8 cellular contexts compared by ENCODE assay signal in the genomic region with DNA sequence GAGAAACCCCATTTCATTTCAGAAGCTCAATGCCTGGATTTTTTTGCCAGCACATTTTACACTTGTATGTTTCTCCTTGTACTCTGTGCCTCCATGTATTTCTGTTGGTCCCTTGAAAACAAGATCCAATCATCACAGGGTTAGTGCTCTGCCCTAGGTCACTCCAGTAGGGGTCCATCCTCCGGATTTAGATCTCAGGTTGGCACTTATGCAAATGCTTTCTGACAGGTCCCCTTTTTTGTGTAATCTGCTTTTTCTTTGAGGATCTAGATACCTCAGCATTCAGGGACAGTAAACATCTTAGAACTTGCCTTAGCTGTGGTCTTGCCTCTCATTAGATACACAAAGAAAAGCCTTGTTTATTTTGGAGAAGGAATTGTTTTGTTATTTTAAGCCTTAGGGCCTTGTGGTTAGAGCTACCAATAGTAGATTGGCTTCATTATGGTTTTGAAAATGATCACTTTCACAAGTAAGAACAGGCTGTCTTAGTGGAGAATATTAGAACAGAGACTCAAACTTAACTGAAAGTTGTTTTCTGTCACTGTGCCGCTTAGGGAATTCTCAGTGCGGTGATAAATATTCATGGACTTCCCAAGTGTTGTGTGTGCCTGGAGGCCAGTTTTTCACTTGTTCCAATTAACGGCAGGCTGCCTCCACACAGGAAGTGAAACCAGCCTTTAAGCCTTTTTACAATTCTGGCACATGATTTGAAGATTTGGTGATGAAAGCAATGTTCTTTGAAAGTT. TPM values are rescaled to one million over a fixed set of nuclear protein-coding genes. Genes with fewer than 3 reads are reported as not detected.
DNase-seq lines count a peak whose midpoint lies in the region; ATAC-seq, FAIRE-seq and TF ChIP-seq lines count a peak whose summit lies in the region.

No MANE protein-coding gene starts in this region.

- H2AFZ ChIP-seq in astrocyte (ENCODE audit: low read depth, low read length): no peak overlapping the region

- DNase-seq in CD14-positive monocyte (ENCODE audit: low spot score) (no peak), astrocyte (ENCODE audit: low read depth) (no peak), memory B cell (ENCODE audit: low spot score in 2 of 2) (no peak), erythroblast (lab: John Stamatoyannopoulos, UW) (no peak)

- peak overlapping the region; percentile 13 for H3K4me2 ChIP-seq in astrocyte (ENCODE audit: low read length)

- H3K27me3 Mint-ChIP-seq in CD14-positive monocyte (ENCODE audit: low read depth in 3 of 3) (peaks cover 0 to 2% (median 2%) of the 10 kb centered on the region in 3 donors), astrocyte (ENCODE audit: low read depth, unreplicated experiment) (peaks cover 2% of the 10 kb centered on the region), memory B cell (peaks cover 1% of the 10 kb centered on the region)

- TF ChIP-seq CTCF in CD14-positive monocyte (IDR thresholded peaks at IDR 0.05) (no peak), astrocyte (IDR thresholded peaks at IDR 0.05; ENCODE audit: insufficient read depth, low read depth, low read length) (no peak)

- no peak overlapping the region for H3K27ac ChIP-seq in astrocyte (ENCODE audit: low read depth, low read length)

- H3K4me1 ChIP-seq in astrocyte (ENCODE audit: insufficient read depth, low read length): peaks cover 3% of the 10 kb centered on the region

- H3K36me3 Mint-ChIP-seq in CD14-positive monocyte (peaks cover 0 to 1% of the 10 kb centered on the region in 2 donors), astrocyte (ENCODE audit: low read depth, unreplicated experiment) (no peaks in the 10 kb centered on the region), memory B cell (no peaks in the 10 kb centered on the region)

- TF ChIP-seq POLR2A in erythroblast (IDR thresholded peaks at IDR 0.05; ENCODE audit: low read length): no peak

- H3K9me3 ChIP-seq in astrocyte (ENCODE audit: insufficient read depth, low read depth, low read length): no peaks in the 10 kb centered on the region

- H3K27ac Mint-ChIP-seq in CD14-positive monocyte: peak overlapping the region; percentile 6 to 79 (median 25)
- no peak overlapping the region for H3K27ac Mint-ChIP-seq in astrocyte (ENCODE audit: unreplicated experiment)
- H3K27ac Mint-ChIP-seq in memory B cell: peak overlapping the region; percentile 43

- peaks cover 0 to 3% (median 0%) of the 10 kb centered on the region in 7 donors for H3K9me3 Mint-ChIP-seq in CD14-positive monocyte
- no peaks in the 10 kb centered on the region for H3K9me3 Mint-ChIP-seq in astrocyte (ENCODE audit: unreplicated experiment)
- H3K9me3 Mint-ChIP-seq in memory B cell: no peaks in the 10 kb centered on the region

- no peaks in the 10 kb centered on the region for H4K20me1 ChIP-seq in astrocyte (ENCODE audit: insufficient read depth, low read length)

- FAIRE-seq in astrocyte (lab: Jason Lieb, UNC): no peak

- intact Hi-C loops in CD14-positive monocyte (cut with micrococcal nuclease): no loop called here

- peaks cover 27% of the 10 kb centered on the region for H3K4me1 Mint-ChIP-seq in CD14-positive monocyte
- H3K4me1 Mint-ChIP-seq in astrocyte (ENCODE audit: low read depth, unreplicated experiment): peaks cover 28% of the 10 kb centered on the region
- peaks cover 13% of the 10 kb centered on the region for H3K4me1 Mint-ChIP-seq in memory B cell

- H3K4me3 Mint-ChIP-seq in CD14-positive monocyte: no peak overlapping the region
- no peak overlapping the region for H3K4me3 Mint-ChIP-seq in astrocyte (ENCODE audit: unreplicated experiment)
- H3K4me3 Mint-ChIP-seq in memory B cell: no peak overlapping the region

- H3K9ac ChIP-seq in astrocyte (ENCODE audit: low read length): no peak overlapping the region

- no peaks in the 10 kb centered on the region for H3K79me2 ChIP-seq in astrocyte (ENCODE audit: insufficient read depth, low read length)

- H3K36me3 ChIP-seq in astrocyte (ENCODE audit: insufficient read depth, low read length): no peaks in the 10 kb centered on the region

- peaks cover 18% of the 10 kb centered on the region for H3K27me3 ChIP-seq in astrocyte (ENCODE audit: insufficient read depth, low read length)

- ATAC-seq in HG02642 (IDR thresholded peaks at IDR 0.05; ENCODE audit: poor library complexity, unreplicated experiment): peak; percentile 70
- peak; percentile 66 for ATAC-seq in memory B cell (ENCODE audit: low read depth)
- no peak for ATAC-seq in HG03139 (IDR thresholded peaks at IDR 0.05; ENCODE audit: unreplicated experiment)
- no peak for ATAC-seq in GM21515 (IDR thresholded peaks at IDR 0.05; ENCODE audit: unreplicated experiment)
- ATAC-seq in HG02852 (IDR thresholded peaks at IDR 0.05; ENCODE audit: unreplicated experiment): no peak

- H3K4me3 ChIP-seq in astrocyte (ENCODE audit: insufficient read depth, low read depth, low read length): no peak overlapping the region

RNA-seq across cellular contexts. Expression of gene MERTK, which starts 7.8 kb away (rescaled TPM):
- polyA plus RNA-seq in CD14-positive monocyte: 1 to 10 TPM; 4.1 to 4.2 TPM
- total RNA-seq in astrocyte: 5.1 and 6.5 TPM in 2 replicates

RNA-seq across cellular contexts. Expression of gene ANAPC1, which starts 22.2 kb away (rescaled TPM):
- polyA plus RNA-seq in CD14-positive monocyte: 1 to 10 TPM; 4.2 to 6.8 TPM
- 40.0 and 40.7 TPM in 2 replicates for total RNA-seq in astrocyte

Comparison
In these comparisons a context has a peak if more than half of its experiments do, and no peak if none do; other contexts are left out.
1. ATAC-seq: peak in HG02642 (single experiment) and memory B cell (single experiment); none in HG03139 (single experiment), GM21515 (single experiment) and HG02852 (single experiment).